In genomic region chr16:49875812-49876715, GRCh38 we compare ENCODE assay signal across 10 cellular contexts. TPM values are rescaled to one million over a fixed set of nuclear protein-coding genes. Genes with fewer than 3 reads are reported as not detected.
DNase-seq lines count a peak whose midpoint lies in the region; ATAC-seq and TF ChIP-seq lines count a peak whose summit lies in the region.
"Had no signal": no experiment of that assay in that cellular context is flagged by ENCODE, and none has a peak within 500 bp of the region (broad histone marks: within the 10 kb centered on the region; RNA-seq: fewer than 3 reads in every experiment).

No MANE protein-coding gene starts in this region.

- H3K27me3 Mint-ChIP-seq in endothelial cell (ENCODE audit: unreplicated experiment) = peaks cover 9% of the 10 kb centered on the region

- peak overlapping the region; percentile 88 for H3K56ac ChIP-seq in mesendoderm (ENCODE audit: low read length)

- peak overlapping the region; percentile 93 for H3K18ac ChIP-seq in mesendoderm (ENCODE audit: low read length)

- no peak overlapping the region for H2BK5ac ChIP-seq in mesendoderm (ENCODE audit: low read length)

- H2BK120ac ChIP-seq in mesendoderm (ENCODE audit: low read depth, low read length) = peak overlapping the region; percentile 89

- H4K5ac ChIP-seq in mesendoderm (ENCODE audit: low read length) = no peak overlapping the region

- peak overlapping the region; percentile 79 for H3K4me2 ChIP-seq in mesendoderm (ENCODE audit: low read length)

- peak overlapping the region; percentile 57 for H2BK15ac ChIP-seq in mesendoderm (replicated peaks; ENCODE audit: low read depth)

- H3K4me1 ChIP-seq in HUES48 (ENCODE audit: control insufficient read depth, insufficient read depth, low read length) = peaks cover 11% of the 10 kb centered on the region
- H3K4me1 ChIP-seq in mesendoderm (ENCODE audit: control insufficient read depth, low read depth, low read length) = peaks cover 3% of the 10 kb centered on the region
- peaks cover 9% of the 10 kb centered on the region for H3K4me1 ChIP-seq in testis
- H3K4me1 ChIP-seq: adrenal gland had no signal

- peak overlapping the region; percentile 58 for H3K4me3 ChIP-seq in HUES48 (ENCODE audit: low read depth, low read length)
- no peak overlapping the region for H3K4me3 ChIP-seq in mesendoderm (ENCODE audit: low read length)
- H3K4me3 ChIP-seq in testis = peak overlapping the region; percentile 20 to 53

- no peaks in the 10 kb centered on the region for H3K9me3 ChIP-seq in HUES48 (ENCODE audit: control insufficient read depth, insufficient read depth, low read length)
- H3K9me3 ChIP-seq in testis = no peaks in the 10 kb centered on the region
- H3K9me3 ChIP-seq: adrenal gland had no signal

- H3K27ac Mint-ChIP-seq in endothelial cell (ENCODE audit: unreplicated experiment) = no peak overlapping the region
- H3K27ac Mint-ChIP-seq in stimulated activated effector memory CD8-positive, alpha-beta T cell treated with anti-CD3 and anti-CD28 coated beads, Interleukin-12 subunit alpha, Interleukin-12 subunit beta, amount 100 ng/mL, for 72 hours = no peak overlapping the region

- H3K4me3 Mint-ChIP-seq in endothelial cell (ENCODE audit: unreplicated experiment) = peak overlapping the region; percentile 67
- no peak overlapping the region for H3K4me3 Mint-ChIP-seq in stimulated activated effector memory CD8-positive, alpha-beta T cell treated with anti-CD3 and anti-CD28 coated beads, Interleukin-12 subunit alpha, Interleukin-12 subunit beta, amount 100 ng/mL, for 72 hours

- peak overlapping the region; percentile 46 for H3K4ac ChIP-seq in mesendoderm (ENCODE audit: low read depth, low read length)

- H3K36me3 ChIP-seq in HUES48 (ENCODE audit: control insufficient read depth, insufficient read depth, low read length) (no peaks in the 10 kb centered on the region), mesendoderm (ENCODE audit: control insufficient read depth, insufficient read depth, low read length) (no peaks in the 10 kb centered on the region), testis (ENCODE audit: low read depth, missing control alignments) (no peaks in the 10 kb centered on the region)
- H3K36me3 ChIP-seq: adrenal gland had no signal

- H3K27me3 ChIP-seq in HUES48 (ENCODE audit: control insufficient read depth, insufficient read depth, low read length) (peaks cover 14% of the 10 kb centered on the region), mesendoderm (ENCODE audit: insufficient read depth, low read length, poor library complexity) (no peaks in the 10 kb centered on the region), testis (no peaks in the 10 kb centered on the region)
- H3K27me3 ChIP-seq: adrenal gland had no signal

- DNase-seq in endothelial cell (ENCODE audit: low spot score) = no peak
- peak; percentile 56 for DNase-seq in mesendoderm
- no peak for DNase-seq in testis
- DNase-seq in stimulated activated effector memory CD8-positive, alpha-beta T cell treated with anti-CD3 and anti-CD28 coated beads, Interleukin-12 subunit alpha, Interleukin-12 subunit beta, amount 100 ng/mL, for 72 hours (ENCODE audit: low spot score in 2 of 2) = no peak
- no peak for DNase-seq in activated gamma-delta T cell treated with Interleukin-2 at 50 U/mL for 16 hours
- DNase-seq in stimulated activated CD4-positive, alpha-beta T cell treated with anti-CD3 and anti-CD28 coated beads, Interleukin-2, amount 100 ng/mL, for 24 hours = no peak

- no peak for ATAC-seq in stimulated activated effector memory CD8-positive, alpha-beta T cell treated with anti-CD3 and anti-CD28 coated beads, Interleukin-12 subunit alpha, Interleukin-12 subunit beta, amount 100 ng/mL, for 72 hours
- ATAC-seq in HG03159 (IDR thresholded peaks at IDR 0.05; ENCODE audit: unreplicated experiment) = no peak

- H3K79me1 ChIP-seq in mesendoderm (ENCODE audit: low read length) = no peaks in the 10 kb centered on the region

- H3K9ac ChIP-seq in HUES48 (ENCODE audit: low read depth, low read length) (no peak overlapping the region), mesendoderm (ENCODE audit: low read length) (peak overlapping the region; percentile 67)

- WGBS in mesendoderm (ENCODE audit: extremely low coverage, insufficient coverage, low lambda C conversion rate) = no CpG with 5 or more reads among the region's 45 CpGs
- 12 to 20% methylated on average over 44 of the region's 45 CpGs for WGBS in testis, 2 donors

- H3K9me3 Mint-ChIP-seq in endothelial cell (ENCODE audit: unreplicated experiment) = no peaks in the 10 kb centered on the region
- no peaks in the 10 kb centered on the region for H3K9me3 Mint-ChIP-seq in stimulated activated effector memory CD8-positive, alpha-beta T cell treated with anti-CD3 and anti-CD28 coated beads, Interleukin-12 subunit alpha, Interleukin-12 subunit beta, amount 100 ng/mL, for 72 hours

- H4K8ac ChIP-seq in mesendoderm (ENCODE audit: low read depth, low read length) = no peak overlapping the region

- H3K27ac ChIP-seq in HUES48 (ENCODE audit: low read depth, low read length) = peak overlapping the region; percentile 54
- no peak overlapping the region for H3K27ac ChIP-seq in mesendoderm (ENCODE audit: low read depth, low read length)
- no peak overlapping the region for H3K27ac ChIP-seq in testis
- H3K27ac ChIP-seq: adrenal gland had no signal

- no peak overlapping the region for H3K23ac ChIP-seq in mesendoderm (ENCODE audit: low read length)

- no peak for TF ChIP-seq POLR2A in testis (IDR thresholded peaks at IDR 0.05)

- peak overlapping the region; percentile 87 for H2AK5ac ChIP-seq in mesendoderm (ENCODE audit: low read length)

- no peaks in the 10 kb centered on the region for H3K79me2 ChIP-seq in mesendoderm (ENCODE audit: control insufficient read depth, insufficient read depth, low read length)

- intact Hi-C loops in testis (cut with DNase I; ENCODE audit: low total_unique reads) = no loop called here

- peaks cover 7% of the 10 kb centered on the region for H3K4me1 Mint-ChIP-seq in endothelial cell (ENCODE audit: unreplicated experiment)
- no peaks in the 10 kb centered on the region for H3K4me1 Mint-ChIP-seq in stimulated activated effector memory CD8-positive, alpha-beta T cell treated with anti-CD3 and anti-CD28 coated beads, Interleukin-12 subunit alpha, Interleukin-12 subunit beta, amount 100 ng/mL, for 72 hours

- TF ChIP-seq CTCF in endothelial cell (IDR thresholded peaks at IDR 0.05; ENCODE audit: unreplicated experiment) (no peak), testis (IDR thresholded peaks at IDR 0.05) (no peak)

- no peaks in the 10 kb centered on the region for H3K36me3 Mint-ChIP-seq in endothelial cell (ENCODE audit: low read depth, unreplicated experiment)
- no peaks in the 10 kb centered on the region for H3K36me3 Mint-ChIP-seq in stimulated activated effector memory CD8-positive, alpha-beta T cell treated with anti-CD3 and anti-CD28 coated beads, Interleukin-12 subunit alpha, Interleukin-12 subunit beta, amount 100 ng/mL, for 72 hours

RNA-seq across cellular contexts. Expression of gene ZNF423, which starts 20.2 kb away (rescaled TPM):
- total RNA-seq in endothelial cell (ENCODE audit: unreplicated experiment) (44.8 TPM), testis (10 to 100 TPM; 12.1 to 19.0 TPM)
- 26.3 TPM for polyA plus RNA-seq in mesendoderm (2013, experiment 1 of 2)
- 27.6 TPM for polyA plus RNA-seq in mesendoderm (2013, experiment 2 of 2)
- 8.9 TPM for polyA plus RNA-seq in testis (ENCODE audit: insufficient read depth, low read depth, low replicate concordance)
- total RNA-seq: LHCN-M2 had no signal
